10 cellular contexts compared by ENCODE assay signal in genomic region chr6:152750694-152751093, GRCh38. TPM values are rescaled to one million over a fixed set of nuclear protein-coding genes. Genes with fewer than 3 reads are reported as not detected.
A peak's percentile ranks its signal among the peaks of the same experiment; 100 is the strongest.
DNase-seq lines count a peak whose midpoint lies in the region; ATAC-seq and TF ChIP-seq lines count a peak whose summit lies in the region.
"Had no signal": no experiment of that assay in that cellular context is flagged by ENCODE, and none has a peak within 500 bp of the region (broad histone marks: within the 10 kb centered on the region; RNA-seq: fewer than 3 reads in every experiment).

Gene VIP, plus strand, starts transcription at chr6:152750797. Its CDS starts 1,381 bp downstream, at chr6:152752178.

- no peak for TF ChIP-seq CTCF in astrocyte of the cerebellum (IDR thresholded peaks at IDR 0.05; ENCODE audit: low read depth, low read length, missing control alignments)

- no peak within 1 kb of the TSS for H3K4me3 ChIP-seq in Jurkat, Clone E6-1 (ENCODE audit: low read length)
- no peak within 1 kb of the TSS for H3K4me3 ChIP-seq in astrocyte of the cerebellum (ENCODE audit: low read depth, low read length)

- no peak for ATAC-seq in HG02610 (IDR thresholded peaks at IDR 0.05; ENCODE audit: unreplicated experiment)
- ATAC-seq: activated CD8-positive, alpha-beta memory T cell treated with anti-CD3 and anti-CD28 coated beads, Interleukin-2, amount 10 ng/mL, durations not matched to agents 7 days and 5 days had no signal

- in situ Hi-C loops in Caki2 (cut with HindIII; ENCODE audit: low pct_unique_long_range_greater_than_20kb, low sequenced_read_pairs): no loop called here
- in situ Hi-C loops in astrocyte of the cerebellum (cut with HindIII; ENCODE audit: low sequenced_read_pairs): no loop called here

- DNase-seq in Caki2 (ENCODE audit: low read depth) (peak; percentile 9), astrocyte of the cerebellum (ENCODE audit: low read depth) (peak; percentile 35), kidney glomerular epithelial cell (lab: John Stamatoyannopoulos, UW) (peak; percentile 63), pons (ENCODE audit: low spot score) (no peak), NCI-H446 treated with DMSO at 0.1 percent for 48 hours (lab: John Stamatoyannopoulos, UW) (no peak)
- peak; percentile 10 for DNase-seq in Jurkat, Clone E6-1 (ENCODE audit: low read depth, low spot score)
- DNase-seq in activated T-cell treated with anti-CD3 and anti-CD28 coated beads, Interleukin-2, amount 50 U/mL, for 48 hours: no peak
- DNase-seq: activated CD8-positive, alpha-beta memory T cell treated with anti-CD3 and anti-CD28 coated beads, Interleukin-2, amount 10 ng/mL, durations not matched to agents 7 days and 5 days had no signal

RNA-seq across cellular contexts. Expression of gene VIP, which starts in this region (rescaled TPM):
- total RNA-seq in Caki2 (2014; rRNA removed; shearing (Covaris generic); ENCODE audit: low replicate concordance): not detected in 2 replicates
- not detected for polyA plus RNA-seq in Jurkat, Clone E6-1 (2012; ENCODE audit: insufficient read depth, insufficient read length)
- total RNA-seq: activated CD8-positive, alpha-beta memory T cell treated with anti-CD3 and anti-CD28 coated beads, Interleukin-2, amount 10 ng/mL, durations not matched to agents 7 days and 5 days; Caco-2 had no signal

Comparison
In these comparisons a context has a peak if more than half of its experiments do, and no peak if none do; other contexts are left out.
1. Peak in DNase-seq in Caki2; RNA of the gene not detected or under 1 TPM.
2. DNase-seq: peak in Jurkat, Clone E6-1 (single experiment), astrocyte of the cerebellum (single experiment) and kidney glomerular epithelial cell (single experiment); none in pons (single experiment), NCI-H446 treated with DMSO at 0.1 percent for 48 hours (single experiment) and activated T-cell treated with anti-CD3 and anti-CD28 coated beads, Interleukin-2, amount 50 U/mL, for 48 hours (0 of 2).